ENCODE assay signal across 1 cellular context in the genomic region with DNA sequence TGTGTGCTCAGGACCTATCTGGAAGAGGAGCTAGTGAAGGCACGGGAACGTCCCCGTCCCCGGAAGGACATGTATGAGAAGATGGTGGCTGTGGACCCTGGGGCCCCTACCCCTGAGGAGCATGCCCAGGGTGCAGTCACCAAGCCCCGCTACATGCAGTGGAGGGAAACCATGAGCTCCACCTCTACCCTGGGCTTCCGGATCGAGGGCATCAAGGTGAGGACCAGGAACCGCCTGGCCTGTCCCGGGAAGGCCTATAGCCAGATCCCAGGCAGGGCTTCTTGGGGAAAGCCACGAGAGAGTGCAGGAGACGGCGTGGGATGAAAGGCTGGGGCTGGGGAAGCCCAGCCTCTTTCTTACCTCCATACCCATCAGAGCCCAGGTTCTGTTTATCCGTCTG.
TF ChIP-seq lines count a peak whose summit lies in the region.

No MANE protein-coding gene starts in this region.

TF ChIP-seq in HepG2, 621 proteins besides CTCF, POLR2A, EP300 and RAD21:
- TF ChIP-seq ISL2 (CRISPR knock-in tag; IDR thresholded peaks at IDR 0.05) (no peak), FOSL1 (CRISPR knock-in tag; IDR thresholded peaks at IDR 0.05; ENCODE audit: borderline replicate concordance) (no peak), MBNL3 (CRISPR knock-in tag; conservative IDR thresholded peaks at IDR 0.05) (no peak), RARA (CRISPR knock-in tag; IDR thresholded peaks at IDR 0.05) (no peak), GABPB1 (CRISPR knock-in tag; IDR thresholded peaks at IDR 0.05) (no peak), POGZ (CRISPR knock-in tag; IDR thresholded peaks at IDR 0.05) (no peak)
